ENCODE assay signal across 22 cellular contexts in the genomic region with DNA sequence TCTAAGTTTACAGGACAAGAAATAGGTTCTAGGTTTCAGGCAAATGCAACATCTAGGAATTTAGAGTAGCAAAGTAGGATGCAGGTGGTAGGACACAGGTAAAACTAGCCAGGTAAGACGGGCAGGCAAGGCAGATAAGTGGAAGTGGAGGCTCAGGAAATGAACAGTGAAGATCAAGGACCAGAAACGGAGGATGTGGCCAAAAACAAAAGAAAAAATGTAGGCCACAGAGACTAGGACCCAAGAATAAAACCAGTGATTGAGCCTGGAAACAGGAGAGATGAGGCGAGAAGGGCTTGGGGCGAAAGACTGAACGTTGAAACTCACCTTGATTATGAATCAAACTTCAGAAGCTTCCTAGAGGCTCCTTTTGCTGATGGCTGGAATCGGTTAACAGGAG. TPM values are rescaled to one million over a fixed set of nuclear protein-coding genes. Genes with fewer than 3 reads are reported as not detected.
DNase-seq lines count a peak whose midpoint lies in the region; ATAC-seq, FAIRE-seq and TF ChIP-seq lines count a peak whose summit lies in the region.
"Had no signal": no experiment of that assay in that cellular context is flagged by ENCODE, and none has a peak within 500 bp of the region (broad histone marks: within the 10 kb centered on the region; RNA-seq: fewer than 3 reads in every experiment).

No MANE protein-coding gene starts in this region.

- H3K79me2 ChIP-seq in OCI-LY7 (ENCODE audit: insufficient read depth, low read depth, low read length) (peaks cover 39% of the 10 kb centered on the region), GM12878 (ENCODE audit: control insufficient read depth, insufficient read depth, low read length) (peaks cover 19% of the 10 kb centered on the region), smooth muscle cell (ENCODE audit: low read depth) (peaks cover 28% of the 10 kb centered on the region)

- peak overlapping the region; percentile 0 for H3K27ac Mint-ChIP-seq in activated naive CD4-positive, alpha-beta T cell treated with anti-CD3 and anti-CD28 coated beads for 36 hours
- H3K27ac Mint-ChIP-seq in stimulated activated effector memory CD8-positive, alpha-beta T cell treated with anti-CD3 and anti-CD28 coated beads, Interleukin-12 subunit alpha, Interleukin-12 subunit beta, amount 100 ng/mL, for 72 hours: peak overlapping the region; percentile 83

- TF ChIP-seq EP300 in GM12878 (IDR thresholded peaks at IDR 0.05; ENCODE audit: borderline replicate concordance in 1 of 2, control insufficient read depth in 1 of 2, low read depth in 2 of 2, low read length in 2 of 2): no peak

- TF ChIP-seq CTCF in OCI-LY7 (conservative IDR thresholded peaks at IDR 0.05; ENCODE audit: low read length) (no peak), GM12878 (IDR thresholded peaks at IDR 0.05 in 2 of 3, conservative IDR thresholded peaks at IDR 0.05 in 1 of 3; ENCODE audit: control insufficient read depth in 2 of 3, extremely low read depth in 1 of 3, insufficient read depth in 1 of 3, low read depth in 3 of 3, low read length in 3 of 3) (no peak), smooth muscle cell (IDR thresholded peaks at IDR 0.05; ENCODE audit: borderline replicate concordance, insufficient read depth, poor library complexity, severe bottlenecking) (no peak)

- H3K27me3 Mint-ChIP-seq in activated naive CD4-positive, alpha-beta T cell treated with anti-CD3 and anti-CD28 coated beads for 36 hours (ENCODE audit: low read depth): no peaks in the 10 kb centered on the region

- ATAC-seq in GM12878: no peak
- ATAC-seq in stimulated activated effector memory CD8-positive, alpha-beta T cell treated with anti-CD3 and anti-CD28 coated beads, Interleukin-12 subunit alpha, Interleukin-12 subunit beta, amount 100 ng/mL, for 72 hours: no peak
- no peak for ATAC-seq in HG03280 (IDR thresholded peaks at IDR 0.05; ENCODE audit: unreplicated experiment)
- ATAC-seq: body of pancreas, gastroesophageal sphincter, left lobe of liver, right cardiac atrium had no signal

- H3K36me3 ChIP-seq in OCI-LY7 (ENCODE audit: insufficient read depth, low read length): peaks cover 81% of the 10 kb centered on the region
- peaks cover 3 to 15% of the 10 kb centered on the region in 2 experiments; a peak in 3 of 4 replicates for H3K36me3 ChIP-seq in GM12878 (ENCODE audit: control insufficient read depth in 2 of 2, insufficient read depth in 2 of 2, low read length in 1 of 2)
- H3K36me3 ChIP-seq in smooth muscle cell (ENCODE audit: low read depth): peaks cover 4% of the 10 kb centered on the region

- no peak overlapping the region for H3K27ac ChIP-seq in OCI-LY7 (ENCODE audit: low read depth, low read length, poor library complexity, severe bottlenecking)
- H3K27ac ChIP-seq in GM12878 (ENCODE audit: control insufficient read depth, insufficient read depth): 0 out of 2 replicates have a peak overlapping the region, but pooled peaks have one; percentile 18
- no peak overlapping the region for H3K27ac ChIP-seq in smooth muscle cell (ENCODE audit: low read depth)
- H3K27ac ChIP-seq: body of pancreas, gastroesophageal sphincter, SJSA1 had no signal

- H3K9me3 ChIP-seq in OCI-LY7 (ENCODE audit: low read length) (no peaks in the 10 kb centered on the region), GM12878 (replicated peaks; ENCODE audit: control insufficient read depth, insufficient read depth, low read length) (no peaks in the 10 kb centered on the region), smooth muscle cell (replicated peaks; ENCODE audit: low read depth) (no peaks in the 10 kb centered on the region)
- H3K9me3 ChIP-seq: body of pancreas, gastroesophageal sphincter, SJSA1 had no signal

- peaks cover 40% of the 10 kb centered on the region for H3K36me3 Mint-ChIP-seq in activated naive CD4-positive, alpha-beta T cell treated with anti-CD3 and anti-CD28 coated beads for 36 hours (ENCODE audit: low read depth)
- peaks cover 21% of the 10 kb centered on the region for H3K36me3 Mint-ChIP-seq in stimulated activated effector memory CD8-positive, alpha-beta T cell treated with anti-CD3 and anti-CD28 coated beads, Interleukin-12 subunit alpha, Interleukin-12 subunit beta, amount 100 ng/mL, for 72 hours

- H3K4me1 ChIP-seq in OCI-LY7 (ENCODE audit: insufficient read depth, low read length, poor library complexity, severe bottlenecking) (peaks cover 28% of the 10 kb centered on the region), GM12878 (ENCODE audit: control insufficient read depth, insufficient read depth, low read length) (peaks cover 5% of the 10 kb centered on the region; the same call in 1 of the 2 replicates), smooth muscle cell (ENCODE audit: low read depth) (peaks cover 4% of the 10 kb centered on the region)

- CTCF ChIA-PET in activated naive CD4-positive, alpha-beta T cell treated with anti-CD3 and anti-CD28 coated beads for 36 hours (lab: Charles Lee): interaction anchor here (1.2 kb wide), 1 partner anchor 17 kb away, joined by 5 read pairs; no protein-coding TSS in a partner anchor
- CTCF ChIA-PET in OCI-LY7 (lab: Charles Lee; ENCODE audit: unreplicated experiment) (no interaction called here), GM12878 (lab: Yijun Ruan, JAX) (interaction anchor here (0.9 to 5.9 kb wide), 6 partner anchors 12 to 510 kb away, joined by 3 to 26 read pairs (median 4); no protein-coding TSS in a partner anchor)

- FAIRE-seq in GM12878 (lab: Jason Lieb, UNC): no peak

- intact Hi-C loops in activated naive CD4-positive, alpha-beta T cell treated with anti-CD3 and anti-CD28 coated beads for 36 hours (cut with micrococcal nuclease): no loop called here
- intact Hi-C loops in OCI-LY7 (cut with micrococcal nuclease; ENCODE audit: unreplicated experiment): no loop called here
- intact Hi-C loops in GM12878 (cut with micrococcal nuclease; ENCODE audit: unreplicated experiment): no loop called here

- H3K4me2 ChIP-seq in OCI-LY7 (ENCODE audit: low read length) (peak overlapping the region; percentile 21), GM12878 (ENCODE audit: control insufficient read depth, insufficient read depth) (peak overlapping the region; percentile 71), smooth muscle cell (no peak overlapping the region)

- no peaks in the 10 kb centered on the region for H3K9me3 Mint-ChIP-seq in activated naive CD4-positive, alpha-beta T cell treated with anti-CD3 and anti-CD28 coated beads for 36 hours
- H3K9me3 Mint-ChIP-seq in stimulated activated effector memory CD8-positive, alpha-beta T cell treated with anti-CD3 and anti-CD28 coated beads, Interleukin-12 subunit alpha, Interleukin-12 subunit beta, amount 100 ng/mL, for 72 hours: no peaks in the 10 kb centered on the region

- RAD21 ChIA-PET in GM12878 (lab: Charles Lee; ENCODE audit: unreplicated experiment): interaction anchor here (1.2 to 1.4 kb wide), 2 partner anchors 54 to 132 kb away, joined by 3 read pairs; no protein-coding TSS in a partner anchor

- in situ Hi-C loops in GM12878 (cut with MboI): no loop called here

- no TSS peak for BruUV-seq in OCI-LY7 (replicated peaks; lab: Mats Ljungman, UMichigan)
- no TSS peak for BruUV-seq in GM12878 (replicated peaks; lab: Mats Ljungman, UMichigan)

- no peak for TF ChIP-seq POLR2A in GM12878 (IDR thresholded peaks at IDR 0.05; ENCODE audit: low read depth, low read length)

- POLR2A ChIA-PET in OCI-LY7 (lab: Charles Lee): interaction anchor here (0.7 kb wide), 1 partner anchor 10 kb away, joined by 3 read pairs; no protein-coding TSS in a partner anchor
- POLR2A ChIA-PET in GM12878 (lab: Charles Lee): interaction anchor here (0.9 kb wide), 1 partner anchor 15 kb away, joined by 4 read pairs; no protein-coding TSS in a partner anchor

- no peak for TF ChIP-seq RAD21 in GM12878 (IDR thresholded peaks at IDR 0.05; ENCODE audit: insufficient read depth, low read depth, low read length)

- H3K4me3 Mint-ChIP-seq in activated naive CD4-positive, alpha-beta T cell treated with anti-CD3 and anti-CD28 coated beads for 36 hours: no peak overlapping the region
- H3K4me3 Mint-ChIP-seq in stimulated activated effector memory CD8-positive, alpha-beta T cell treated with anti-CD3 and anti-CD28 coated beads, Interleukin-12 subunit alpha, Interleukin-12 subunit beta, amount 100 ng/mL, for 72 hours: peak overlapping the region; percentile 31

- H4K20me1 ChIP-seq in OCI-LY7 (ENCODE audit: insufficient read depth, low read length) (no peaks in the 10 kb centered on the region), GM12878 (ENCODE audit: control insufficient read depth, insufficient read depth) (no peaks in the 10 kb centered on the region), smooth muscle cell (ENCODE audit: low read depth) (peaks cover 27% of the 10 kb centered on the region)

- no peaks in the 10 kb centered on the region for H3F3A ChIP-seq in smooth muscle cell (ENCODE audit: low read depth)

- SMC1A ChIA-PET in GM12878 (lab: Charles Lee; ENCODE audit: uncharacterized antibody, unreplicated experiment): interaction anchor here (1.0 to 3.6 kb wide), 5 partner anchors 10 to 510 kb away, joined by 3 to 11 read pairs (median 7); a partner anchor contains a TSS

- H3K4me1 Mint-ChIP-seq in activated naive CD4-positive, alpha-beta T cell treated with anti-CD3 and anti-CD28 coated beads for 36 hours (ENCODE audit: low read depth): peaks cover 45% of the 10 kb centered on the region
- H3K4me1 Mint-ChIP-seq in stimulated activated effector memory CD8-positive, alpha-beta T cell treated with anti-CD3 and anti-CD28 coated beads, Interleukin-12 subunit alpha, Interleukin-12 subunit beta, amount 100 ng/mL, for 72 hours: peaks cover 24% of the 10 kb centered on the region

- H3K9ac ChIP-seq in GM12878 (ENCODE audit: control insufficient read depth, insufficient read depth, low read length): peak overlapping the region; percentile 27; the same call in 1 of the 2 replicates
- no peak overlapping the region for H3K9ac ChIP-seq in smooth muscle cell (ENCODE audit: low read depth)

- no peaks in the 10 kb centered on the region for H3K9me2 ChIP-seq in OCI-LY7 (ENCODE audit: insufficient read depth, low read length)

- WGBS in GM12878 (ENCODE audit: insufficient coverage, insufficient replicate concordance, low lambda C conversion rate, missing lambda C conversion rate): 56% methylated on average over 6 of the region's 6 CpGs
- WGBS in smooth muscle cell (ENCODE audit: low lambda C conversion rate): 90% methylated on average over 6 of the region's 6 CpGs

- no peak overlapping the region for H2AFZ ChIP-seq in OCI-LY7 (ENCODE audit: low read length)
- H2AFZ ChIP-seq in GM12878 (ENCODE audit: control insufficient read depth, low read depth, low read length): peak overlapping the region; percentile 12; the same call in 1 of the 2 replicates
- H2AFZ ChIP-seq in smooth muscle cell (ENCODE audit: low read depth): no peak overlapping the region

- H3K4me3 ChIP-seq in OCI-LY7 (ENCODE audit: low read depth, low read length, poor library complexity, severe bottlenecking): no peak overlapping the region
- H3K4me3 ChIP-seq in GM12878: no peak overlapping the region; the same call in 1 of the 2 replicates
- no peak overlapping the region for H3K4me3 ChIP-seq in smooth muscle cell
- H3K4me3 ChIP-seq: body of pancreas, gastroesophageal sphincter, SJSA1 had no signal

- H3K27me3 ChIP-seq in GM12878 (replicated peaks in 1 of 2; ENCODE audit: control insufficient read depth in 2 of 2, insufficient read depth in 2 of 2, low read length in 1 of 2): no peaks in the 10 kb centered on the region
- no peaks in the 10 kb centered on the region for H3K27me3 ChIP-seq in smooth muscle cell (ENCODE audit: low read depth)
- H3K27me3 ChIP-seq: body of pancreas, gastroesophageal sphincter, SJSA1 had no signal

- no peak for DNase-seq in activated naive CD4-positive, alpha-beta T cell treated with anti-CD3 and anti-CD28 coated beads for 36 hours
- DNase-seq in activated naive CD4-positive, alpha-beta T cell treated with Interleukin-2 at 50 U/mL for 16 hours: no peak
- DNase-seq in OCI-LY7 (ENCODE audit: low spot score): no peak
- no peak for DNase-seq in GM12878 (ENCODE audit: low read depth, low spot score)
- no peak for DNase-seq in stimulated activated effector memory CD8-positive, alpha-beta T cell treated with anti-CD3 and anti-CD28 coated beads, Interleukin-12 subunit alpha, Interleukin-12 subunit beta, amount 100 ng/mL, for 72 hours (ENCODE audit: low spot score in 2 of 2)
- DNase-seq in smooth muscle cell (lab: John Stamatoyannopoulos, UW; ENCODE audit: unreplicated experiment): no peak
- DNase-seq in KG1 (lab: John Stamatoyannopoulos, UW): no peak
- DNase-seq: activated CD4-positive, alpha-beta T cell treated with anti-CD3 and anti-CD28 coated beads for 48 hours; activated effector memory CD4-positive, alpha-beta T cell treated with anti-CD3 and anti-CD28 coated beads, Interleukin-2, amount 50 U/mL, for 16 hours; body of pancreas; COR-L47; erythroblast; KBM-7; NCI-H1092 treated with DMSO at 0.1 percent for 48 hours; NCI-H524 treated with DMSO at 0.1 percent for 48 hours; right cardiac atrium had no signal

RNA-seq across cellular contexts. Expression of a gene that starts 24.0 kb away (rescaled TPM):
- not detected for total RNA-seq in activated naive CD4-positive, alpha-beta T cell treated with anti-CD3 and anti-CD28 coated beads for 36 hours
- not detected in 2 replicates for total RNA-seq in OCI-LY7 (2014; rRNA removed; shearing (Covaris generic))
- not detected in 2 replicates for total RNA-seq in OCI-LY7 (2022)
- not detected in 2 replicates for total RNA-seq in GM12878 (2013; cell fraction: nucleolus; rRNA removed)
- not detected in 2 replicates for total RNA-seq in GM12878 (2014; rRNA removed)
- not detected in 2 replicates for total RNA-seq in GM12878 (2014; rRNA removed; fragmentation: Illumina TruSeq; extraction: Trizol)
- not detected in 2 replicates for total RNA-seq in GM12878 (2021)
- not detected for polyA plus RNA-seq in GM12878 (2011; ENCODE audit: low read depth)
- polyA plus RNA-seq in GM12878 (2011; rRNA removed): not detected in 2 replicates
- polyA plus RNA-seq in GM12878 (2011; cell fraction: cytosol; rRNA removed): 0.15 TPM in 1 of 2 replicates, not detected in the other
- polyA plus RNA-seq in GM12878 (2011; cell fraction: nucleus; rRNA removed): not detected in 2 replicates
- not detected in 2 replicates for polyA plus RNA-seq in GM12878 (2012)
- polyA plus RNA-seq in GM12878 (2014; fragmentation: Illumina TruSeq; extraction: Trizol): not detected in 2 replicates
- not detected for polyA plus RNA-seq in GM12878 (2014; fragmentation: Nextera tagmentation; extraction: Ambion mirVana)
- polyA plus RNA-seq in GM12878 (2014; rRNA removed): not detected in 2 replicates
- polyA plus RNA-seq in GM12878 (2016; fragmentation: Nextera tagmentation; extraction: Ambion mirVana): not detected
- not detected in 2 replicates for polyA minus RNA-seq in GM12878 (2011; rRNA and poly(A)+ RNA removed)
- not detected in 2 replicates for polyA minus RNA-seq in GM12878 (2011; cell fraction: cytosol; rRNA and poly(A)+ RNA removed)
- not detected in 2 replicates for polyA minus RNA-seq in GM12878 (2011; cell fraction: nucleus; rRNA and poly(A)+ RNA removed)
- total RNA-seq in smooth muscle cell: not detected in 2 replicates
- polyA plus RNA-seq in smooth muscle cell: 0.30 TPM in 1 of 2 replicates, not detected in the other
- total RNA-seq: body of pancreas, gastroesophageal sphincter, mucosa of gallbladder, right cardiac atrium, subcutaneous adipose tissue had no signal
- polyA plus RNA-seq: right cardiac atrium had no signal

RNA-seq across cellular contexts. Expression of a gene that starts 44.9 kb away (rescaled TPM):
- total RNA-seq in activated naive CD4-positive, alpha-beta T cell treated with anti-CD3 and anti-CD28 coated beads for 36 hours: 10 to 100 TPM; 31.4 to 32.1 TPM
- total RNA-seq in OCI-LY7 (2014; rRNA removed; shearing (Covaris generic)): 19.8 and 38.3 TPM in 2 replicates
- 44.1 and 47.5 TPM in 2 replicates for total RNA-seq in OCI-LY7 (2022)
- total RNA-seq in GM12878 (2013; cell fraction: nucleolus; rRNA removed): 42.8 and 47.0 TPM in 2 replicates
- total RNA-seq in GM12878 (2014; rRNA removed): 16.7 and 23.9 TPM in 2 replicates
- total RNA-seq in GM12878 (2014; rRNA removed; fragmentation: Illumina TruSeq; extraction: Trizol): 13.4 and 16.0 TPM in 2 replicates
- total RNA-seq in GM12878 (2021): 20.7 and 24.1 TPM in 2 replicates
- polyA plus RNA-seq in GM12878 (2011; ENCODE audit: low read depth): 10.9 TPM
- polyA plus RNA-seq in GM12878 (2011; rRNA removed): 11.9 and 21.1 TPM in 2 replicates
- polyA plus RNA-seq in GM12878 (2011; cell fraction: cytosol; rRNA removed): 15.1 and 18.4 TPM in 2 replicates
- 43.8 and 51.2 TPM in 2 replicates for polyA plus RNA-seq in GM12878 (2011; cell fraction: nucleus; rRNA removed)
- 18.6 and 23.9 TPM in 2 replicates for polyA plus RNA-seq in GM12878 (2012)
- 19.5 and 25.8 TPM in 2 replicates for polyA plus RNA-seq in GM12878 (2014; fragmentation: Illumina TruSeq; extraction: Trizol)
- polyA plus RNA-seq in GM12878 (2014; fragmentation: Nextera tagmentation; extraction: Ambion mirVana): 10 to 100 TPM; 10.5 to 11.4 TPM
- polyA plus RNA-seq in GM12878 (2014; rRNA removed): 13.8 and 14.4 TPM in 2 replicates
- 10 to 100 TPM; 19.6 to 20.8 TPM for polyA plus RNA-seq in GM12878 (2016; fragmentation: Nextera tagmentation; extraction: Ambion mirVana)
- 21.4 and 26.0 TPM in 2 replicates for polyA minus RNA-seq in GM12878 (2011; rRNA and poly(A)+ RNA removed)
- 9.5 and 11.2 TPM in 2 replicates for polyA minus RNA-seq in GM12878 (2011; cell fraction: cytosol; rRNA and poly(A)+ RNA removed)
- 19.2 and 29.9 TPM in 2 replicates for polyA minus RNA-seq in GM12878 (2011; cell fraction: nucleus; rRNA and poly(A)+ RNA removed)
- total RNA-seq in smooth muscle cell: 23.1 and 29.4 TPM in 2 replicates
- polyA plus RNA-seq in smooth muscle cell: 37.8 and 45.8 TPM in 2 replicates
